ENCODE assay signal across 24 cellular contexts in genomic region chr18:47736376-47737140, GRCh38.
"Had no signal": no experiment of that assay in that cellular context is flagged by ENCODE, and none has a peak within 500 bp of the region (broad histone marks: within the 10 kb centered on the region; RNA-seq: fewer than 3 reads in every experiment).

No MANE protein-coding gene starts in this region.

- H3K4me3 Mint-ChIP-seq: activated CD4-positive, alpha-beta T cell treated with anti-CD3 and anti-CD28 coated beads, Interleukin-2, amount 10 ng/mL, durations not matched to agents 7 days and 5 days; activated CD8-positive, alpha-beta T cell treated with anti-CD3 and anti-CD28 coated beads, Interleukin-2, amount 10 ng/mL, durations not matched to agents 7 days and 5 days; activated naive CD4-positive, alpha-beta T cell treated with anti-CD3 and anti-CD28 coated beads, Interleukin-2, amount 50 U/mL, for 24 hours; activated naive CD8-positive, alpha-beta T cell treated with anti-CD3 and anti-CD28 coated beads, Interleukin-2, amount 50 U/mL, for 24 hours; activated T-cell treated with anti-CD3 and anti-CD28 coated beads, Interleukin-2, amount 50 U/mL, for 24 hours; nephron; stimulated activated naive B cell treated with anti-CD40 and anti-IgM and Interleukin-4, amounts not matched to agents 10 μg/mL and 1 μg/mL and 100 μg/mL, for 72 hours; WTC11 had no signal

- H3K9me3 ChIP-seq: esophagus squamous epithelium, left ventricle myocardium inferior, right lobe of liver, thoracic aorta had no signal

- H3K27me3 ChIP-seq: right lobe of liver had no signal

- H3K4me3 ChIP-seq: esophagus squamous epithelium, heart right ventricle, left ventricle myocardium inferior, right lobe of liver, skin epidermis, thoracic aorta had no signal

- H3K4me1 ChIP-seq: esophagus squamous epithelium, heart right ventricle, left ventricle myocardium inferior, right lobe of liver had no signal

- ATAC-seq: activated CD8-positive, alpha-beta T cell treated with anti-CD3 and anti-CD28 coated beads, Interleukin-2, amount 10 ng/mL, durations not matched to agents 7 days and 5 days; activated naive CD8-positive, alpha-beta T cell treated with anti-CD3 and anti-CD28 coated beads, Interleukin-2, amount 50 U/mL, for 24 hours; heart right ventricle; right lobe of liver; stimulated activated naive B cell treated with anti-CD40 and anti-IgM and Interleukin-4, amounts not matched to agents 10 μg/mL and 1 μg/mL and 100 μg/mL, for 72 hours; WTC11 had no signal

- H3K27ac ChIP-seq: epithelial cell of prostate, esophagus squamous epithelium, heart right ventricle, left ventricle myocardium inferior, right lobe of liver, skin epidermis, thoracic aorta had no signal

- DNase-seq: activated CD4-positive, alpha-beta T cell treated with anti-CD3 and anti-CD28 coated beads for 1 hour; activated CD4-positive, alpha-beta T cell treated with anti-CD3 and anti-CD28 coated beads, Interleukin-2, amount 10 ng/mL, durations not matched to agents 7 days and 5 days; activated CD8-positive, alpha-beta T cell treated with anti-CD3 and anti-CD28 coated beads, Interleukin-2, amount 10 ng/mL, durations not matched to agents 7 days and 5 days; activated naive CD8-positive, alpha-beta T cell treated with anti-CD3 and anti-CD28 coated beads, Interleukin-2, amount 50 U/mL, for 24 hours; activated T-cell treated with anti-CD3 and anti-CD28 coated beads, Interleukin-2, amount 50 U/mL, for 24 hours; amygdala; central memory CD4-positive, alpha-beta T cell; dermis blood vessel endothelial cell; effector CD4-positive, alpha-beta T cell; esophagus squamous epithelium; foreskin melanocyte; heart right ventricle; left ventricle myocardium inferior; stimulated activated CD4-positive, alpha-beta T cell treated with anti-CD3 and anti-CD28 coated beads, Interleukin-4, amount 100 ng/mL, for 24 hours; stimulated activated naive B cell treated with anti-CD40 and anti-IgM and Interleukin-4, amounts not matched to agents 10 μg/mL and 1 μg/mL and 100 μg/mL, for 72 hours; T-helper 2 cell; trophoblast cell had no signal

- H3K36me3 Mint-ChIP-seq: activated naive CD4-positive, alpha-beta T cell treated with anti-CD3 and anti-CD28 coated beads, Interleukin-2, amount 50 U/mL, for 24 hours; WTC11 had no signal

- H3K36me3 ChIP-seq: esophagus squamous epithelium, heart right ventricle, left ventricle myocardium inferior, right lobe of liver, thoracic aorta had no signal

- H3K9me3 Mint-ChIP-seq: activated CD4-positive, alpha-beta T cell treated with anti-CD3 and anti-CD28 coated beads, Interleukin-2, amount 10 ng/mL, durations not matched to agents 7 days and 5 days; activated naive CD4-positive, alpha-beta T cell treated with anti-CD3 and anti-CD28 coated beads, Interleukin-2, amount 50 U/mL, for 24 hours; activated T-cell treated with anti-CD3 and anti-CD28 coated beads, Interleukin-2, amount 50 U/mL, for 24 hours had no signal

- H3K4me1 Mint-ChIP-seq: activated CD4-positive, alpha-beta T cell treated with anti-CD3 and anti-CD28 coated beads, Interleukin-2, amount 10 ng/mL, durations not matched to agents 7 days and 5 days; activated naive CD4-positive, alpha-beta T cell treated with anti-CD3 and anti-CD28 coated beads, Interleukin-2, amount 50 U/mL, for 24 hours; activated naive CD8-positive, alpha-beta T cell treated with anti-CD3 and anti-CD28 coated beads, Interleukin-2, amount 50 U/mL, for 24 hours; nephron had no signal

- H3K27ac Mint-ChIP-seq: activated CD4-positive, alpha-beta T cell treated with anti-CD3 and anti-CD28 coated beads, Interleukin-2, amount 10 ng/mL, durations not matched to agents 7 days and 5 days; activated CD8-positive, alpha-beta T cell treated with anti-CD3 and anti-CD28 coated beads, Interleukin-2, amount 10 ng/mL, durations not matched to agents 7 days and 5 days; activated naive CD4-positive, alpha-beta T cell treated with anti-CD3 and anti-CD28 coated beads, Interleukin-2, amount 50 U/mL, for 24 hours; activated naive CD8-positive, alpha-beta T cell treated with anti-CD3 and anti-CD28 coated beads, Interleukin-2, amount 50 U/mL, for 24 hours; activated T-cell treated with anti-CD3 and anti-CD28 coated beads, Interleukin-2, amount 50 U/mL, for 24 hours; nephron; stimulated activated naive B cell treated with anti-CD40 and anti-IgM and Interleukin-4, amounts not matched to agents 10 μg/mL and 1 μg/mL and 100 μg/mL, for 72 hours; WTC11 had no signal
